8 cellular contexts compared by ENCODE assay signal in genomic region chrX:17374619-17375360, GRCh38. TPM values are rescaled to one million over a fixed set of nuclear protein-coding genes. Genes with fewer than 3 reads are reported as not detected.
DNase-seq lines count a peak whose midpoint lies in the region; ATAC-seq, FAIRE-seq and TF ChIP-seq lines count a peak whose summit lies in the region.

Gene NHS, plus strand, starts transcription at chrX:17375200. Its CDS starts 558 bp downstream, at chrX:17375758.

- TF ChIP-seq RAD21 in GM12878 (IDR thresholded peaks at IDR 0.05; ENCODE audit: insufficient read depth, low read depth, low read length): no peak

- H3K4me1 ChIP-seq in GM12878 (ENCODE audit: control insufficient read depth, insufficient read depth, low read length): no peaks in the 10 kb centered on the region

- 0 out of 2 replicates have a peak, but pooled peaks have one; percentile 7 for TF ChIP-seq CTCF in GM12875 (IDR thresholded peaks at IDR 0.05; ENCODE audit: borderline replicate concordance, insufficient read depth, low read depth, low read length)
- TF ChIP-seq CTCF in GM12878 (IDR thresholded peaks at IDR 0.05 in 2 of 3, conservative IDR thresholded peaks at IDR 0.05 in 1 of 3; ENCODE audit: control insufficient read depth in 2 of 3, extremely low read depth in 1 of 3, insufficient read depth in 1 of 3, low read depth in 3 of 3, low read length in 3 of 3): no peak

- WGBS in GM12878 (ENCODE audit: insufficient coverage, insufficient replicate concordance, low lambda C conversion rate, missing lambda C conversion rate): 34% methylated on average over 26 of the region's 52 CpGs

- no peaks in the 10 kb centered on the region for H3K36me3 ChIP-seq in GM12878 (ENCODE audit: control insufficient read depth in 2 of 2, insufficient read depth in 2 of 2, low read length in 1 of 2)

- no peak within 1 kb of the TSS for H3K4me3 ChIP-seq in GM12875 (ENCODE audit: low read depth, low read length)
- no peak within 1 kb of the TSS for H3K4me3 ChIP-seq in GM12878

- SMC1A ChIA-PET in GM12878 (lab: Charles Lee; ENCODE audit: uncharacterized antibody, unreplicated experiment): no interaction called here

- DNase-seq in NCI-H2171 (lab: John Stamatoyannopoulos, UW) (peak; percentile 62), GM12878 (ENCODE audit: low read depth, low spot score) (no peak), hypothalamus (lab: John Stamatoyannopoulos, UW) (peak in 38 of 51 donors; percentile 0 to 54 (median 11)), sciatic nerve (ENCODE audit: low spot score) (peak; percentile 82)

- CTCF ChIA-PET in GM12878 (lab: Yijun Ruan, JAX): no interaction called here

- ATAC-seq in GM12878: peak; percentile 31; the same call in 1 of the 3 replicates
- ATAC-seq in sciatic nerve: peak; percentile 87
- ATAC-seq in HG02938 (IDR thresholded peaks at IDR 0.05; ENCODE audit: unreplicated experiment): no peak
- ATAC-seq in GM19455 (IDR thresholded peaks at IDR 0.05; ENCODE audit: unreplicated experiment): no peak
- ATAC-seq in GM21619 (IDR thresholded peaks at IDR 0.05; ENCODE audit: unreplicated experiment): no peak

- no peaks in the 10 kb centered on the region for H3K79me2 ChIP-seq in GM12878 (ENCODE audit: control insufficient read depth, insufficient read depth, low read length)

- no peaks in the 10 kb centered on the region; a peak in 1 of 4 replicates for H3K27me3 ChIP-seq in GM12878 (replicated peaks in 1 of 2; ENCODE audit: control insufficient read depth in 2 of 2, insufficient read depth in 2 of 2, low read length in 1 of 2)

- intact Hi-C loops in GM12878 (cut with micrococcal nuclease; ENCODE audit: unreplicated experiment): no loop called here
- intact Hi-C loops in sciatic nerve (cut with DNase I): no loop called here

- RAD21 ChIA-PET in GM12878 (lab: Charles Lee; ENCODE audit: unreplicated experiment): no interaction called here

- POLR2A ChIA-PET in GM12878 (lab: Charles Lee): no interaction called here

- no peak for TF ChIP-seq POLR2A in GM12878 (IDR thresholded peaks at IDR 0.05; ENCODE audit: low read depth, low read length)

- no peaks in the 10 kb centered on the region for H4K20me1 ChIP-seq in GM12878 (ENCODE audit: control insufficient read depth, insufficient read depth)

- no peak for FAIRE-seq in GM12878 (lab: Jason Lieb, UNC)

- no peak within 1 kb of the TSS for H3K9ac ChIP-seq in GM12878 (ENCODE audit: control insufficient read depth, insufficient read depth, low read length)

- in situ Hi-C loops in GM12878 (cut with MboI): no loop called here

- no peak within 1 kb of the TSS for H2AFZ ChIP-seq in GM12878 (ENCODE audit: control insufficient read depth, low read depth, low read length)

- H3K27ac ChIP-seq in GM12878 (ENCODE audit: control insufficient read depth, insufficient read depth): no peak within 1 kb of the TSS

- TF ChIP-seq EP300 in GM12878 (IDR thresholded peaks at IDR 0.05; ENCODE audit: borderline replicate concordance in 1 of 2, control insufficient read depth in 1 of 2, low read depth in 2 of 2, low read length in 2 of 2): no peak

- BruUV-seq in GM12878 (replicated peaks; lab: Mats Ljungman, UMichigan): no TSS peak

- no peak within 1 kb of the TSS for H3K4me2 ChIP-seq in GM12878 (ENCODE audit: control insufficient read depth, insufficient read depth)

- no peaks in the 10 kb centered on the region; the same call in 2 of the 3 replicates for H3K9me3 ChIP-seq in GM12878 (replicated peaks; ENCODE audit: control insufficient read depth, insufficient read depth, low read length)

TF ChIP-seq in GM12878, 131 proteins besides CTCF, POLR2A, EP300 and RAD21 (continues in another document):
- TF ChIP-seq SMARCA5 (IDR thresholded peaks at IDR 0.05) (no peak), RELB (IDR thresholded peaks at IDR 0.05; ENCODE audit: low read depth) (no peak), KLF5 (IDR thresholded peaks at IDR 0.05; ENCODE audit: partially characterized antibody) (no peak), SUPT20H (IDR thresholded peaks at IDR 0.05; ENCODE audit: borderline replicate concordance, control insufficient read depth, low read depth, low read length) (no peak), SIX5 (IDR thresholded peaks at IDR 0.05; ENCODE audit: low read depth, low read length, severe bottlenecking) (no peak), CBX5 (IDR thresholded peaks at IDR 0.05; ENCODE audit: low read depth) (no peak), CUX1 (IDR thresholded peaks at IDR 0.05; ENCODE audit: insufficient replicate concordance, low read depth, low read length) (no peak), SP1 (IDR thresholded peaks at IDR 0.05; ENCODE audit: low read depth, low read length) (no peak), PAX5 (IDR thresholded peaks at IDR 0.05; ENCODE audit: borderline replicate concordance, low read depth, low read length) (no peak), BCL3 (IDR thresholded peaks at IDR 0.05; ENCODE audit: borderline replicate concordance, insufficient read depth, low read depth, low read length, poor library complexity, severe bottlenecking) (no peak)

RNA-seq across cellular contexts. Expression of gene NHS, which starts in this region (rescaled TPM):
- not detected in 2 replicates for total RNA-seq in GM12878 (2013; cell fraction: nucleolus; rRNA removed)
- total RNA-seq in GM12878 (2014; rRNA removed) (under 0.01 TPM in 1 of 2 replicates, not detected in the other), GM12878 (2014; rRNA removed; fragmentation: Illumina TruSeq; extraction: Trizol) (under 0.01 TPM in 1 of 2 replicates, not detected in the other), GM12878 (2021) (not detected in 2 replicates), sciatic nerve (20.2 TPM)
- polyA plus RNA-seq in GM12878 (2011; ENCODE audit: low read depth): not detected
- polyA plus RNA-seq in GM12878 (2011; rRNA removed) (0.07 TPM in 2 replicates), GM12878 (2014; fragmentation: Illumina TruSeq; extraction: Trizol) (not detected in 2 replicates), GM12878 (2014; fragmentation: Nextera tagmentation; extraction: Ambion mirVana) (not detected), GM12878 (2014; rRNA removed) (0.03 TPM in 1 of 2 replicates, not detected in the other), GM12878 (2016; fragmentation: Nextera tagmentation; extraction: Ambion mirVana) (not detected)
- polyA plus RNA-seq in GM12878 (2011; cell fraction: cytosol; rRNA removed): 0.03 and 0.07 TPM in 2 replicates
- 0.12 and 0.19 TPM in 2 replicates for polyA plus RNA-seq in GM12878 (2011; cell fraction: nucleus; rRNA removed)
- not detected in 2 replicates for polyA plus RNA-seq in GM12878 (2012)
- polyA minus RNA-seq in GM12878 (2011; rRNA and poly(A)+ RNA removed): 0.07 and 0.10 TPM in 2 replicates
- polyA minus RNA-seq in GM12878 (2011; cell fraction: cytosol; rRNA and poly(A)+ RNA removed): 0.10 TPM in 1 of 2 replicates, not detected in the other
- 0.10 and 0.12 TPM in 2 replicates for polyA minus RNA-seq in GM12878 (2011; cell fraction: nucleus; rRNA and poly(A)+ RNA removed)

Comparison
In these comparisons a context has a peak if more than half of its experiments do, and no peak if none do; other contexts are left out.
1. RNA of gene NHS (total RNA-seq): 20.2 TPM in sciatic nerve (single experiment); under 0.01 TPM in GM12878; every median in the first group is over 10 times any median in the second.
2. Peak in ATAC-seq in GM12878; RNA of the gene not detected or under 1 TPM.